In the genomic region with DNA sequence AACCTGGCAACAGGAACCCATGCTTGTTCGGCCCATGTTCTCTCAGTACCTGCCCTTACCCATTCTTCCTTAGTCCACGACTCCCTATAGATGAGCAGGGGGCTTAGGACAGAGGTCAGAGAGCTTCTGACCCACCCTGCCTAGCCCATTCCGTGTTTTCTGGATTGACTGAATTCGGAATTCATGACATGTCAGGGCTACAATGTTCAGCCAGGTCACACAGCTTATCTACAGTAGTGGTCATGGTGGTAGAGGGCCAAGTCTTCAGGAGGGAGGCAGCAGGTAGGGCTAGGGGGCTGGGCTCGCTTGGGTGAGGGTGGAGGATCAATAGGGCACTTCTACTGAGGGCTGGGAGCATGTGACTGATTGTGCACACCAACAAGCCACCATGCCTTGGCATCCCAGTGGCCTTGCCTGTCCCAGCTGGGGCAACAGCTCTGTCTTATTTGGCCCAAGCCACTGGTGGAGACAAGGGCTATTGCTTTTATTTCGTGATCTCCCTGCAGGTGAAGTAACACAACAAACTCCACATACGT, we compare ENCODE assay signal across 1 cellular context.
TF ChIP-seq lines count a peak whose summit lies in the region.

No MANE protein-coding gene starts in this region.

TF ChIP-seq in IMR-90, 13 proteins besides CTCF, POLR2A, EP300 and RAD21:
- TF ChIP-seq, protein P1, sequence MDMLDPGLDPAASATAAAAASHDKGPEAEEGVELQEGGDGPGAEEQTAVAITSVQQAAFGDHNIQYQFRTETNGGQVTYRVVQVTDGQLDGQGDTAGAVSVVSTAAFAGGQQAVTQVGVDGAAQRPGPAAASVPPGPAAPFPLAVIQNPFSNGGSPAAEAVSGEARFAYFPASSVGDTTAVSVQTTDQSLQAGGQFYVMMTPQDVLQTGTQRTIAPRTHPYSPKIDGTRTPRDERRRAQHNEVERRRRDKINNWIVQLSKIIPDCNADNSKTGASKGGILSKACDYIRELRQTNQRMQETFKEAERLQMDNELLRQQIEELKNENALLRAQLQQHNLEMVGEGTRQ (IDR thresholded peaks at IDR 0.05; ENCODE audit: low read depth, low read length) = no peak
- TF ChIP-seq MAZ (IDR thresholded peaks at IDR 0.05; ENCODE audit: borderline replicate concordance, low read depth, low read length) (no peak), NFE2L2 (IDR thresholded peaks at IDR 0.05; ENCODE audit: low read depth, low read length) (no peak), CHD1 (IDR thresholded peaks at IDR 0.05; ENCODE audit: low read depth, low read length) (no peak), MXI1 (IDR thresholded peaks at IDR 0.05; ENCODE audit: borderline replicate concordance, low read depth, low read length) (no peak), FOS (IDR thresholded peaks at IDR 0.05; ENCODE audit: low read depth, low read length) (no peak), CEBPB (IDR thresholded peaks at IDR 0.05; ENCODE audit: low read depth, low read length) (no peak), MAFK (IDR thresholded peaks at IDR 0.05; ENCODE audit: low read depth, low read length) (no peak), BHLHE40 (IDR thresholded peaks at IDR 0.05; ENCODE audit: low read depth, low read length) (no peak), SMC3 (IDR thresholded peaks at IDR 0.05; ENCODE audit: low read depth, low read length) (no peak)
- TF ChIP-seq, protein P2, sequence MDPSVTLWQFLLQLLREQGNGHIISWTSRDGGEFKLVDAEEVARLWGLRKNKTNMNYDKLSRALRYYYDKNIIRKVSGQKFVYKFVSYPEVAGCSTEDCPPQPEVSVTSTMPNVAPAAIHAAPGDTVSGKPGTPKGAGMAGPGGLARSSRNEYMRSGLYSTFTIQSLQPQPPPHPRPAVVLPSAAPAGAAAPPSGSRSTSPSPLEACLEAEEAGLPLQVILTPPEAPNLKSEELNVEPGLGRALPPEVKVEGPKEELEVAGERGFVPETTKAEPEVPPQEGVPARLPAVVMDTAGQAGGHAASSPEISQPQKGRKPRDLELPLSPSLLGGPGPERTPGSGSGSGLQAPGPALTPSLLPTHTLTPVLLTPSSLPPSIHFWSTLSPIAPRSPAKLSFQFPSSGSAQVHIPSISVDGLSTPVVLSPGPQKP (IDR thresholded peaks at IDR 0.05; ENCODE audit: borderline replicate concordance, low read depth, low read length) = no peak
